Comparison of ENCODE assay signal across 11 cellular contexts in genomic region chr6:125818659-125819297, GRCh38. TPM values are rescaled to one million over a fixed set of nuclear protein-coding genes. Genes with fewer than 3 reads are reported as not detected.
DNase-seq lines count a peak whose midpoint lies in the region; ATAC-seq and TF ChIP-seq lines count a peak whose summit lies in the region.
"Had no signal": no experiment of that assay in that cellular context is flagged by ENCODE, and none has a peak within 500 bp of the region (broad histone marks: within the 10 kb centered on the region; RNA-seq: fewer than 3 reads in every experiment).

No MANE protein-coding gene starts in this region.

- peak overlapping the region; percentile 34 for H3K4me3 ChIP-seq in coronary artery
- H3K4me3 ChIP-seq: SJSA1 had no signal

- intact Hi-C loops in CD4-positive, alpha-beta T cell (cut with DNase I, micrococcal nuclease): no loop called here

- peak overlapping the region; percentile 14 for H3K27ac Mint-ChIP-seq in CD4-positive, alpha-beta T cell
- H3K27ac Mint-ChIP-seq in HFFc6: peak overlapping the region; percentile 71
- H3K27ac Mint-ChIP-seq in mesothelial cell of epicardium: peak overlapping the region; percentile 75

- no peak for DNase-seq in CD4-positive, alpha-beta T cell
- DNase-seq in HFFc6 (no peak), coronary artery (ENCODE audit: low spot score) (no peak), mesothelial cell of epicardium (ENCODE audit: low spot score in 2 of 2, unreplicated experiment in 2 of 2) (no peak), GM19238 (ENCODE audit: insufficient read length, low spot score) (no peak), NCI-H2196 (lab: John Stamatoyannopoulos, UW; ENCODE audit: unreplicated experiment) (no peak)
- DNase-seq: BE2C, NCI-H2171 had no signal

- H3K27me3 ChIP-seq in CD4-positive, alpha-beta T cell (ENCODE audit: control insufficient read depth, insufficient read depth, low read length): no peaks in the 10 kb centered on the region
- H3K27me3 ChIP-seq: BE2C, SJSA1 had no signal

- H3K4me1 Mint-ChIP-seq in CD4-positive, alpha-beta T cell (ENCODE audit: low read depth): peaks cover 64% of the 10 kb centered on the region
- H3K4me1 Mint-ChIP-seq in HFFc6 (ENCODE audit: low read depth) (peaks cover 62% of the 10 kb centered on the region), mesothelial cell of epicardium (peaks cover 59% of the 10 kb centered on the region)

- peaks cover 77% of the 10 kb centered on the region for H3K36me3 Mint-ChIP-seq in CD4-positive, alpha-beta T cell (ENCODE audit: low read depth)
- H3K36me3 Mint-ChIP-seq in HFFc6 (ENCODE audit: low read depth): peaks cover 18% of the 10 kb centered on the region; the same call in 1 of the 2 replicates
- peaks cover 5% of the 10 kb centered on the region for H3K36me3 Mint-ChIP-seq in mesothelial cell of epicardium

- H3K9me3 ChIP-seq in CD4-positive, alpha-beta T cell (ENCODE audit: control insufficient read depth, low read length): no peaks in the 10 kb centered on the region
- H3K9me3 ChIP-seq: BE2C, SJSA1 had no signal

- H3K27me3 Mint-ChIP-seq in CD4-positive, alpha-beta T cell: no peaks in the 10 kb centered on the region
- H3K27me3 Mint-ChIP-seq in HFFc6 (ENCODE audit: insufficient read depth): no peaks in the 10 kb centered on the region; the same call in 1 of the 2 replicates
- no peaks in the 10 kb centered on the region for H3K27me3 Mint-ChIP-seq in mesothelial cell of epicardium (ENCODE audit: low read depth)

- ATAC-seq in CD4-positive, alpha-beta T cell (ENCODE audit: poor library complexity): no peak
- ATAC-seq in HG03571 (IDR thresholded peaks at IDR 0.05; ENCODE audit: unreplicated experiment): no peak
- no peak for ATAC-seq in HG02852 (IDR thresholded peaks at IDR 0.05; ENCODE audit: unreplicated experiment)

- H3K9me3 Mint-ChIP-seq in CD4-positive, alpha-beta T cell: no peaks in the 10 kb centered on the region
- H3K9me3 Mint-ChIP-seq in HFFc6 (no peaks in the 10 kb centered on the region), mesothelial cell of epicardium (no peaks in the 10 kb centered on the region)

- H3K27ac ChIP-seq in CD4-positive, alpha-beta T cell (ENCODE audit: low read depth, low read length): no peak overlapping the region
- H3K27ac ChIP-seq in coronary artery: peak overlapping the region; percentile 46 to 53
- H3K27ac ChIP-seq: SJSA1 had no signal

- no peak for TF ChIP-seq CTCF in CD4-positive, alpha-beta T cell (IDR thresholded peaks at IDR 0.05)
- no peak for TF ChIP-seq CTCF in HFFc6 (IDR thresholded peaks at IDR 0.05)
- no peak for TF ChIP-seq CTCF in coronary artery (IDR thresholded peaks at IDR 0.05)
- no peak for TF ChIP-seq CTCF in mesothelial cell of epicardium (IDR thresholded peaks at IDR 0.05; ENCODE audit: unreplicated experiment)

- CTCF ChIA-PET in CD4-positive, alpha-beta T cell (lab: Charles Lee): no interaction called here

- H3K4me3 Mint-ChIP-seq in CD4-positive, alpha-beta T cell: no peak overlapping the region
- H3K4me3 Mint-ChIP-seq in HFFc6: peak overlapping the region; percentile 53
- no peak overlapping the region for H3K4me3 Mint-ChIP-seq in mesothelial cell of epicardium

- POLR2A ChIA-PET in CD4-positive, alpha-beta T cell (lab: Charles Lee): no interaction called here

RNA-seq across cellular contexts. Expression of gene NCOA7, which starts 28.0 kb away (rescaled TPM):
- total RNA-seq in CD4-positive, alpha-beta T cell: 10 to 100 TPM; 34.6 to 35.7 TPM
- 10 to 100 TPM; 27.1 to 29.3 (median 28.6) TPM for total RNA-seq in HFFc6 (2021; fragmentation: NEBNext Ultra II Directional; extraction: Animal tissue kit (Norgen Biotek cat#: 25700))
- 43.5 to 52.4 TPM (median 45.7 TPM) in 3 replicates for total RNA-seq in mesothelial cell of epicardium

Comparison
In these comparisons a context has a peak if more than half of its experiments do, and no peak if none do; other contexts are left out.
1. H3K27ac Mint-ChIP-seq: peak in every context shown above with its lines; median percentile 75 in mesothelial cell of epicardium; 71 in HFFc6; 14 in CD4-positive, alpha-beta T cell.